ENCODE assay signal across 10 cellular contexts in the genomic region with DNA sequence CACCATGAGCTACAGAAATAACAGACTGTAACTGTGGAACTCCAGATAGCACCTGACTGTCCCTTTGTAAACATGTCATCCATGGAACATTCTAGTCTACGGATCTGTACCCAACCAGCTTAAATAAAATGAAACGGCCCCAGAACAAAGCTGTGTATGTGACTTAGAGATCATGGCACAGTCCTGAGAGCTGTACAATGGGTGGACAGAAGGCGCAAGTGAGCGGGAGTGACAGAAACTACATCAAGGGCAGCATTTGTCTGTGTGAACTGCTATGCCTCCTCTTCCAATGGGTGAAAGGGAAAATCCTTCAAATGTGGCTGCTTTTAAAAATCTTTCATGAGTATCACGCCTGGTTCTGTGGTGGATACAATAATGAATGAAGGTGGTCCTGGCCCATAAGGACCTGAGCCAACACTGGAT.
DNase-seq lines count a peak whose midpoint lies in the region; TF ChIP-seq lines count a peak whose summit lies in the region.
"Had no signal": no experiment of that assay in that cellular context is flagged by ENCODE, and none has a peak within 500 bp of the region (broad histone marks: within the 10 kb centered on the region; RNA-seq: fewer than 3 reads in every experiment).

No MANE protein-coding gene starts in this region.

- H3K27me3 ChIP-seq in esophagus squamous epithelium (no peaks in the 10 kb centered on the region), prostate gland (replicated peaks; ENCODE audit: insufficient read depth) (no peaks in the 10 kb centered on the region), GM23248 (replicated peaks; ENCODE audit: insufficient read depth) (no peaks in the 10 kb centered on the region)
- H3K27me3 ChIP-seq: neutrophil had no signal

- DNase-seq in DMS153 (lab: John Stamatoyannopoulos, UW) = peak; percentile 36
- peak; percentile 4 for DNase-seq in NCI-H510A (lab: John Stamatoyannopoulos, UW)
- no peak for DNase-seq in esophagus squamous epithelium (lab: John Stamatoyannopoulos, UW)
- no peak for DNase-seq in prostate gland (ENCODE audit: low spot score)
- DNase-seq in GM23248 = no peak
- DNase-seq in midbrain (lab: John Stamatoyannopoulos, UW) = no peak
- DNase-seq in EL = no peak
- DNase-seq in kidney glomerular epithelial cell (lab: John Stamatoyannopoulos, UW) = no peak
- DNase-seq: trophoblast cell had no signal

- TF ChIP-seq CTCF in esophagus squamous epithelium (IDR thresholded peaks at IDR 0.05) = no peak
- no peak for TF ChIP-seq CTCF in prostate gland (IDR thresholded peaks at IDR 0.05)

- H3K4me3 ChIP-seq in esophagus squamous epithelium (peak overlapping the region in 3 of 4 donors; percentile 20 to 57 (median 25)), prostate gland (peak overlapping the region; percentile 9 to 19), GM23248 (no peak overlapping the region)

- 0 out of 2 replicates have a peak, but pooled peaks cover 3% of the 10 kb centered on the region for H4K20me1 ChIP-seq in GM23248 (ENCODE audit: insufficient read depth)

- H3K36me3 ChIP-seq in esophagus squamous epithelium (no peaks in the 10 kb centered on the region), prostate gland (no peaks in the 10 kb centered on the region), GM23248 (ENCODE audit: low read depth) (peaks cover 14% of the 10 kb centered on the region; the same call in 1 of the 2 replicates)
- H3K36me3 ChIP-seq: neutrophil had no signal

- no peak overlapping the region for H3K4me2 ChIP-seq in GM23248 (ENCODE audit: unreplicated experiment)

- 0 out of 2 replicates have a peak, but pooled peaks cover 7% of the 10 kb centered on the region for H3F3A ChIP-seq in GM23248 (ENCODE audit: insufficient read depth)

- H3K27ac ChIP-seq in esophagus squamous epithelium = peak overlapping the region in 1 of 4 donors; percentile 42
- peak overlapping the region in 1 of 2 donors; percentile 7 for H3K27ac ChIP-seq in prostate gland
- H3K27ac ChIP-seq in GM23248 = no peak overlapping the region
- H3K27ac ChIP-seq: neutrophil had no signal

- H3K4me1 ChIP-seq in esophagus squamous epithelium (peaks cover 0 to 11% (median 0%) of the 10 kb centered on the region in 3 donors), prostate gland (replicated peaks) (no peaks in the 10 kb centered on the region), GM23248 (ENCODE audit: insufficient read depth) (no peaks in the 10 kb centered on the region)

- 83 to 87% methylated on average over 5 of the region's 5 CpGs for WGBS in esophagus squamous epithelium, 2 donors
- WGBS in prostate gland = 91% methylated on average over 5 of the region's 5 CpGs
- 90 to 92% methylated on average over 5 of the region's 5 CpGs for WGBS in GM23248 (ENCODE audit: low coverage in 1 of 2, low lambda C conversion rate in 2 of 2, missing lambda C conversion rate in 2 of 2), 2 experiments

- H3K9me3 ChIP-seq in esophagus squamous epithelium (no peaks in the 10 kb centered on the region), prostate gland (no peaks in the 10 kb centered on the region), GM23248 (ENCODE audit: low read depth) (no peaks in the 10 kb centered on the region)
- H3K9me3 ChIP-seq: neutrophil had no signal

- intact Hi-C loops in esophagus squamous epithelium (cut with DNase I) = no loop called here
- intact Hi-C loops in prostate gland (cut with DNase I) = no loop called here

- TF ChIP-seq POLR2A in esophagus squamous epithelium (IDR thresholded peaks at IDR 0.05) (no peak), prostate gland (IDR thresholded peaks at IDR 0.05) (no peak)

- no peaks in the 10 kb centered on the region for H3K9me2 ChIP-seq in GM23248 (ENCODE audit: insufficient read depth)

- in situ Hi-C loops in GM23248 (cut with MboI) = no loop called here

- H3K79me2 ChIP-seq in GM23248 (ENCODE audit: insufficient read depth) = peaks cover 96% of the 10 kb centered on the region

- H3K9ac ChIP-seq in GM23248 = no peak overlapping the region

- H2AFZ ChIP-seq in GM23248 = no peak overlapping the region

Comparison
In these comparisons a context has a peak if more than half of its experiments do, and no peak if none do; other contexts are left out.
1. DNase-seq: peak in DMS153 (single experiment) and NCI-H510A (single experiment); none in esophagus squamous epithelium (single experiment), prostate gland (single experiment), GM23248 (single experiment), midbrain (single experiment), EL (single experiment) and kidney glomerular epithelial cell (single experiment).